In genomic region chr7:140708764-140709163, GRCh38 we compare ENCODE assay signal across 1 cellular context.
A peak's percentile ranks its signal among the peaks of the same experiment; 100 is the strongest.
TF ChIP-seq lines count a peak whose summit lies in the region.

No MANE protein-coding gene starts in this region.

TF ChIP-seq in HEK293, 187 proteins besides CTCF, POLR2A, EP300 and RAD21 (continued from another document):
- TF ChIP-seq ZNF580 (tag by site-specific recombination; IDR thresholded peaks at IDR 0.05) (peak; percentile 64; the same call in 1 of the 2 replicates), ZNF146 (tag by site-specific recombination; IDR thresholded peaks at IDR 0.05) (peak; percentile 98)
